ENCODE assay signal across 9 cellular contexts in the genomic region with DNA sequence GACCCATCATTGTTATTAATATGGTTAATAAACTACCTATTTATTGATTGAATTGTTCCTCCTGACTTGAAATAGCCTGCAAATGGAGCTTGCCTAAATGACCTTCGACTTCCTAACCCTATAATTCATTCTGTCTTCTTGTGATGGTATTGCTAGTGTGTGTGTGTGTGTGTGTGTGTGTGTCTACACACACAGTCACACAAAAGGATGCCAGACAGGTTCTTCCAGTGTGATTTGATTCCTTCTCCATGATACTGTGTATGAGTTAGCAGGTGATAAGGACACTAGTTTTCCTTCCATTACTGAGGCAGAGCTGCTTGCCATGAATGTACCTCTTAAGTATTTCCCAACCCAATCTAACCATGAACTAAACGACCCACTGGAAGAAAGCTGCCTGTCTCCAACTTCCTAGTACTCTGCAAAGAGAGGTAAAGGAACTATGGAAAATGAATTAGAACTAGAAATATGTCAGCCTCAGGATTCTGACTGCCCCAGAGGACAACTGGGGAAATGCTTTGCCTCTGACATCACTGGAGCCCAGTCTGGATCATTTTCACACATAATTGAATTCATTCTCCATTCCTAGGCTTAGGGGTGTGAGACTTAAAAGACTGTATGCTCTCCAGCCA.
DNase-seq lines count a peak whose midpoint lies in the region; ATAC-seq, FAIRE-seq and TF ChIP-seq lines count a peak whose summit lies in the region.
"Had no signal": no experiment of that assay in that cellular context is flagged by ENCODE, and none has a peak within 500 bp of the region (broad histone marks: within the 10 kb centered on the region; RNA-seq: fewer than 3 reads in every experiment).

No MANE protein-coding gene starts in this region.

- peaks cover 9% of the 10 kb centered on the region for H3K4me1 Mint-ChIP-seq in memory B cell

- no peaks in the 10 kb centered on the region for H3K27me3 ChIP-seq in brain microvascular endothelial cell (replicated peaks)

- peak; percentile 65 for FAIRE-seq in HTR-8/SVneo (lab: Jason Lieb, UNC)

- H3K36me3 ChIP-seq in brain microvascular endothelial cell (replicated peaks): peaks cover 10% of the 10 kb centered on the region

- peaks cover 7% of the 10 kb centered on the region for H3K36me3 Mint-ChIP-seq in memory B cell

- H3K27me3 Mint-ChIP-seq in memory B cell: no peaks in the 10 kb centered on the region

- peak overlapping the region; percentile 26 for H3K27ac Mint-ChIP-seq in memory B cell

- H3K4me3 ChIP-seq in brain microvascular endothelial cell (ENCODE audit: low read depth, low read length): peak overlapping the region; percentile 42

- TF ChIP-seq CTCF in brain microvascular endothelial cell (IDR thresholded peaks at IDR 0.05; ENCODE audit: low read depth, low read length, missing control alignments): peak; percentile 59

- no peak overlapping the region for H3K4me3 Mint-ChIP-seq in memory B cell

- DNase-seq in ACHN (peak; percentile 77), HTR-8/SVneo (ENCODE audit: insufficient read length, low spot score) (peak; percentile 41), brain microvascular endothelial cell (peak; percentile 63), memory B cell (ENCODE audit: low spot score in 2 of 2) (no peak), SIG-M5 treated with dmso at 0.1 percent for 504 hours (lab: John Stamatoyannopoulos, UW; ENCODE audit: unreplicated experiment) (no peak), SKM-1 treated with dmso at 0.1 percent for 144 hours (lab: John Stamatoyannopoulos, UW; ENCODE audit: unreplicated experiment) (no peak)
- no peak for DNase-seq in activated CD8-positive, alpha-beta memory T cell treated with anti-CD3 and anti-CD28 coated beads, Interleukin-2, amount 50 U/mL, for 48 hours
- DNase-seq: T-helper 9 cell had no signal

- in situ Hi-C loops in ACHN (cut with HindIII; ENCODE audit: low pct_ligation_motif_present, low pct_unique_long_range_greater_than_20kb, low sequenced_read_pairs): no loop called here
- in situ Hi-C loops in brain microvascular endothelial cell (cut with HindIII; ENCODE audit: low pct_ligation_motif_present, low sequenced_read_pairs): loop anchor here (25.0 kb wide), 1 partner anchor 97 kb away; a partner anchor contains a TSS

- ATAC-seq in memory B cell (ENCODE audit: low read depth) (no peak), GM19035 (IDR thresholded peaks at IDR 0.05; ENCODE audit: unreplicated experiment) (no peak)

- H3K27ac ChIP-seq in brain microvascular endothelial cell: peak overlapping the region; percentile 70

- no peaks in the 10 kb centered on the region for H3K9me3 Mint-ChIP-seq in memory B cell

Comparison
In these comparisons a context has a peak if more than half of its experiments do, and no peak if none do; other contexts are left out.
1. DNase-seq: peak in ACHN (single experiment), HTR-8/SVneo (single experiment) and brain microvascular endothelial cell (single experiment); none in memory B cell (0 of 2), SIG-M5 treated with dmso at 0.1 percent for 504 hours (single experiment), activated CD8-positive, alpha-beta memory T cell treated with anti-CD3 and anti-CD28 coated beads, Interleukin-2, amount 50 U/mL, for 48 hours (single experiment) and SKM-1 treated with dmso at 0.1 percent for 144 hours (single experiment).